In genomic region chr7:36135700-36136099, GRCh38 we compare ENCODE assay signal across 37 cellular contexts.
"Had no signal": no experiment of that assay in that cellular context is flagged by ENCODE, and none has a peak within 500 bp of the region (broad histone marks: within the 10 kb centered on the region; RNA-seq: fewer than 3 reads in every experiment).

No MANE protein-coding gene starts in this region.

- H3K4me1 Mint-ChIP-seq: activated naive CD4-positive, alpha-beta T cell treated with anti-CD3 and anti-CD28 coated beads, Interleukin-2, amount 10 ng/mL, durations not matched to agents 7 days and 5 days; activated naive CD4-positive, alpha-beta T cell treated with anti-CD3 and anti-CD28 coated beads, Interleukin-2, amount 50 U/mL, for 24 hours; activated naive CD8-positive, alpha-beta T cell treated with anti-CD3 and anti-CD28 coated beads for 36 hours; activated naive CD8-positive, alpha-beta T cell treated with anti-CD3 and anti-CD28 coated beads, Interleukin-2, amount 50 U/mL, for 24 hours; activated T-helper 17 cell treated with anti-CD3 and anti-CD28 coated beads, Interleukin-2, amount 50 U/mL, for 72 hours; central memory CD8-positive, alpha-beta T cell had no signal

- H3K9me3 Mint-ChIP-seq: activated naive CD4-positive, alpha-beta T cell treated with anti-CD3 and anti-CD28 coated beads, Interleukin-2, amount 10 ng/mL, durations not matched to agents 7 days and 5 days; activated naive CD8-positive, alpha-beta T cell treated with anti-CD3 and anti-CD28 coated beads, Interleukin-2, amount 10 ng/mL, durations not matched to agents 7 days and 5 days; activated naive CD8-positive, alpha-beta T cell treated with anti-CD3 and anti-CD28 coated beads, Interleukin-2, amount 50 U/mL, for 24 hours; activated T-cell treated with anti-CD3 and anti-CD28 coated beads, Interleukin-2, amount 50 U/mL, for 24 hours; activated T-cell treated with anti-CD3 and anti-CD28 coated beads, Interleukin-2, amount 50 U/mL, for 72 hours; activated T-helper 1 cell treated with anti-CD3 and anti-CD28 coated beads, Interleukin-12 subunit alpha, Interleukin-12 subunit beta, Interleukin-2, Interleukin-4 antibody, amounts not matched to agents 30 ng/mL and 10 ng/mL and 1 ng/mL, durations not matched to agents 14 hours and 24 hours and 36 hours; activated T-helper 17 cell treated with anti-CD3 and anti-CD28 coated beads, Interleukin-2, amount 50 U/mL, for 72 hours; activated T-helper 2 cell treated with anti-CD3 and anti-CD28 coated beads, Interferon-gamma antibody, Interleukin-2, Interleukin-4, amounts not matched to agents 10 μg/mL and 5 μg/mL and 100 μg/mL, durations not matched to agents 14 hours and 24 hours and 36 hours; central memory CD8-positive, alpha-beta T cell had no signal

- ATAC-seq: activated naive CD4-positive, alpha-beta T cell treated with anti-CD3 and anti-CD28 coated beads, Interleukin-2, amount 50 U/mL, for 72 hours; activated naive CD8-positive, alpha-beta T cell treated with anti-CD3 and anti-CD28 coated beads, Interleukin-2, amount 50 U/mL, for 24 hours; activated T-cell treated with anti-CD3 and anti-CD28 coated beads, Interleukin-2, amount 50 U/mL, for 4 hours; activated T-cell treated with anti-CD3 and anti-CD28 coated beads, Interleukin-2, amount 50 U/mL, for 72 hours; activated T-helper 17 cell treated with anti-CD3 and anti-CD28 coated beads, Interleukin-2, amount 50 U/mL, for 72 hours; body of pancreas had no signal

- DNase-seq: activated effector memory CD4-positive, alpha-beta T cell treated with anti-CD3 and anti-CD28 coated beads, Interleukin-2, amount 50 U/mL, for 16 hours; activated effector memory CD4-positive, alpha-beta T cell treated with Interleukin-2 at 50 U/mL for 16 hours; activated gamma-delta T cell; activated gamma-delta T cell treated with Interleukin-2 at 50 U/mL for 16 hours; activated naive CD4-positive, alpha-beta T cell; activated naive CD4-positive, alpha-beta T cell treated with anti-CD3 and anti-CD28 coated beads for 36 hours; activated naive CD4-positive, alpha-beta T cell treated with anti-CD3 and anti-CD28 coated beads, Interleukin-2, amount 10 ng/mL, durations not matched to agents 7 days and 5 days; activated naive CD4-positive, alpha-beta T cell treated with anti-CD3 and anti-CD28 coated beads, Interleukin-2, amount 50 U/mL, for 16 hours; activated naive CD4-positive, alpha-beta T cell treated with Interleukin-2 at 50 U/mL for 16 hours; activated naive CD8-positive, alpha-beta T cell treated with anti-CD3 and anti-CD28 coated beads for 36 hours; activated naive CD8-positive, alpha-beta T cell treated with anti-CD3 and anti-CD28 coated beads, Interleukin-2, amount 10 ng/mL, durations not matched to agents 7 days and 5 days; activated naive CD8-positive, alpha-beta T cell treated with anti-CD3 and anti-CD28 coated beads, Interleukin-2, amount 50 U/mL, for 24 hours; activated T-cell treated with anti-CD3 and anti-CD28 coated beads, Interleukin-2, amount 50 U/mL, for 24 hours; activated T-cell treated with anti-CD3 and anti-CD28 coated beads, Interleukin-2, amount 50 U/mL, for 4 hours; activated T-cell treated with anti-CD3 and anti-CD28 coated beads, Interleukin-2, amount 50 U/mL, for 48 hours; activated T-cell treated with anti-CD3 and anti-CD28 coated beads, Interleukin-2, amount 50 U/mL, for 72 hours; adrenal gland; amniotic stem cell; amygdala; anterior cingulate cortex; aorta; body of pancreas; brain microvascular endothelial cell; caudate nucleus; central memory CD4-positive, alpha-beta T cell; cerebellar nuclear complex had no signal

- H3K4me1 ChIP-seq: adrenal gland, ascending aorta, breast epithelium had no signal

- H3K36me3 Mint-ChIP-seq: activated naive CD4-positive, alpha-beta T cell treated with anti-CD3 and anti-CD28 coated beads, Interleukin-2, amount 10 ng/mL, durations not matched to agents 7 days and 5 days; activated naive CD4-positive, alpha-beta T cell treated with anti-CD3 and anti-CD28 coated beads, Interleukin-2, amount 50 U/mL, for 24 hours; activated naive CD4-positive, alpha-beta T cell treated with anti-CD3 and anti-CD28 coated beads, Interleukin-2, amount 50 U/mL, for 72 hours; activated naive CD8-positive, alpha-beta T cell; activated naive CD8-positive, alpha-beta T cell treated with anti-CD3 and anti-CD28 coated beads for 36 hours; activated naive CD8-positive, alpha-beta T cell treated with anti-CD3 and anti-CD28 coated beads, Interleukin-2, amount 10 ng/mL, durations not matched to agents 7 days and 5 days; brain had no signal

- H3K36me3 ChIP-seq: adrenal gland, ascending aorta, brain microvascular endothelial cell, breast epithelium, cardiac muscle cell had no signal

- H3K4me3 ChIP-seq: adrenal gland, ascending aorta, body of pancreas, breast epithelium, cardiac muscle cell had no signal

- H3K27ac ChIP-seq: adrenal gland, ascending aorta, body of pancreas, brain microvascular endothelial cell, breast epithelium, cardiac muscle cell had no signal

- H3K4me3 Mint-ChIP-seq: activated naive CD4-positive, alpha-beta T cell treated with anti-CD3 and anti-CD28 coated beads for 36 hours; activated naive CD4-positive, alpha-beta T cell treated with anti-CD3 and anti-CD28 coated beads, Interleukin-2, amount 10 ng/mL, durations not matched to agents 7 days and 5 days; activated naive CD4-positive, alpha-beta T cell treated with anti-CD3 and anti-CD28 coated beads, Interleukin-2, amount 50 U/mL, for 24 hours; activated naive CD8-positive, alpha-beta T cell; activated naive CD8-positive, alpha-beta T cell treated with anti-CD3 and anti-CD28 coated beads for 36 hours; activated naive CD8-positive, alpha-beta T cell treated with anti-CD3 and anti-CD28 coated beads, Interleukin-2, amount 10 ng/mL, durations not matched to agents 7 days and 5 days; activated naive CD8-positive, alpha-beta T cell treated with anti-CD3 and anti-CD28 coated beads, Interleukin-2, amount 50 U/mL, for 24 hours; activated T-cell treated with anti-CD3 and anti-CD28 coated beads, Interleukin-2, amount 50 U/mL, for 24 hours; activated T-cell treated with anti-CD3 and anti-CD28 coated beads, Interleukin-2, amount 50 U/mL, for 4 hours; activated T-cell treated with anti-CD3 and anti-CD28 coated beads, Interleukin-2, amount 50 U/mL, for 72 hours; activated T-helper 1 cell treated with anti-CD3 and anti-CD28 coated beads, Interleukin-12 subunit alpha, Interleukin-12 subunit beta, Interleukin-2, Interleukin-4 antibody, amounts not matched to agents 30 ng/mL and 10 ng/mL and 1 ng/mL, durations not matched to agents 14 hours and 24 hours and 36 hours; activated T-helper 17 cell treated with anti-CD3 and anti-CD28 coated beads, Interleukin-2, amount 50 U/mL, for 72 hours; brain; central memory CD8-positive, alpha-beta T cell had no signal

- H3K27ac Mint-ChIP-seq: activated naive CD4-positive, alpha-beta T cell treated with anti-CD3 and anti-CD28 coated beads for 36 hours; activated naive CD4-positive, alpha-beta T cell treated with anti-CD3 and anti-CD28 coated beads, Interleukin-2, amount 10 ng/mL, durations not matched to agents 7 days and 5 days; activated naive CD4-positive, alpha-beta T cell treated with anti-CD3 and anti-CD28 coated beads, Interleukin-2, amount 50 U/mL, for 24 hours; activated naive CD4-positive, alpha-beta T cell treated with anti-CD3 and anti-CD28 coated beads, Interleukin-2, amount 50 U/mL, for 72 hours; activated naive CD8-positive, alpha-beta T cell; activated naive CD8-positive, alpha-beta T cell treated with anti-CD3 and anti-CD28 coated beads for 36 hours; activated naive CD8-positive, alpha-beta T cell treated with anti-CD3 and anti-CD28 coated beads, Interleukin-2, amount 10 ng/mL, durations not matched to agents 7 days and 5 days; activated naive CD8-positive, alpha-beta T cell treated with anti-CD3 and anti-CD28 coated beads, Interleukin-2, amount 50 U/mL, for 24 hours; activated T-cell treated with anti-CD3 and anti-CD28 coated beads, Interleukin-2, amount 50 U/mL, for 24 hours; activated T-cell treated with anti-CD3 and anti-CD28 coated beads, Interleukin-2, amount 50 U/mL, for 72 hours; activated T-helper 1 cell treated with anti-CD3 and anti-CD28 coated beads, Interleukin-12 subunit alpha, Interleukin-12 subunit beta, Interleukin-2, Interleukin-4 antibody, amounts not matched to agents 30 ng/mL and 10 ng/mL and 1 ng/mL, durations not matched to agents 14 hours and 24 hours and 36 hours; activated T-helper 17 cell treated with anti-CD3 and anti-CD28 coated beads, Interleukin-2, amount 50 U/mL, for 72 hours; activated T-helper 2 cell treated with anti-CD3 and anti-CD28 coated beads, Interferon-gamma antibody, Interleukin-2, Interleukin-4, amounts not matched to agents 10 μg/mL and 5 μg/mL and 100 μg/mL, durations not matched to agents 14 hours and 24 hours and 36 hours; brain had no signal

- H3K27me3 ChIP-seq: adrenal gland, ascending aorta, body of pancreas, brain microvascular endothelial cell, breast epithelium, cardiac muscle cell had no signal

- H3K9me3 ChIP-seq: adrenal gland, ascending aorta, body of pancreas, breast epithelium had no signal
